In the genomic region with DNA sequence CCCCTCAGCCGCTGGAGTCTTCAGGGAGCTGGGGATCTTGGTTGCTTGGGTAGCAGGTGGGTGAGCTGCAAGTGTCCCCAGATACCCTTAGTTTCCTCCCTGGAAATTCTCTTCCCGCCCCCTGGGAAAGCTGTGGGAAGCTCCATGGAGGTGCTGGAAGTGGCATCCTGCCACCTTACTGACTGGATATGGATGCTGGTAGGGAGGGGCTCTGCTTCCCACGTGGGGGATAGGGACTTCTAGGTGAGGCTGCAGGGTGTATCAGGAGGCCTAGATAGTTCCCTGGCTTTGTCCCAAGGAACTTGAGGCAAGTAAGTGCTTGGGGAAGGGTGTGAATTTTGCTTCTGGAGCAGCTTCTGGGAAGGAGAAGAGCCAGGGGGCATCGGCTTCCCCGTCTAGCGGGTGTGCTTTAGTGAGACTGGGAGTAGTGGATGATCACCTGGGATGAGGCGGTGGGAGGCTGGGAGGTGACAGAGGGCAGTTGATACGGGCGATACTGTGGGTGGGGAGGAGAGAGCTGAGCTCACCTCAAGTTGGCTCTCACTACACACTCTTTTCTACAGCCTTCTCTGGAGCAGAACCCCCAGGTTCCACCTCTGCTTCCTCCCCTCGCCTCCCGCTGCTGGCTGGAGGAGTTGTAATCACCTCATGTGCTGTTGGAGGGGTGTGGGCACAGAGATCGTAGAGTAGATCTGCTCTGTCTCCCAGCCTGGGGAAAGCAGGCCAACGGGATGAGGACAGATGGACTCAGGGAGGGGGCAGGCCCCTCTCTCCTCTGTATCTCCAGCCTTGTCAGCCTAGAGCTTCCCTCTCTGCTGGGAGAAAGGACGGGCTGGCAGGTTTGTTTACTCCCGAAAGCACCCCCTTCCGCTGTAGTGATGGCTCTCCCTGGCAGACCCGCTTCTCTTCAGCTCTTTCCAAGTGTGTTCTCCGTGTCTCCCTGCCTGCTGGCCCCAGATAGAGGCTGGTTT, we compare ENCODE assay signal across 1 cellular context.
TF ChIP-seq lines count a peak whose summit lies in the region.

No MANE protein-coding gene starts in this region.

TF ChIP-seq in K562, 482 proteins besides CTCF, POLR2A, EP300 and RAD21 (continued from another document):
- TF ChIP-seq SAP30 (IDR thresholded peaks at IDR 0.05; ENCODE audit: borderline replicate concordance, insufficient read depth, low read depth, low read length, poor library complexity, severe bottlenecking) (peak; percentile 11), ATF7 (IDR thresholded peaks at IDR 0.05) (peak; percentile 10; the same call in 1 of the 2 replicates), FOXJ3 (CRISPR knock-in tag; IDR thresholded peaks at IDR 0.05) (no peak), ZNF507 (tag; conservative IDR thresholded peaks at IDR 0.05) (no peak), JUND (IDR thresholded peaks at IDR 0.05; ENCODE audit: borderline replicate concordance, low read depth, low read length) (peak; percentile 16; the same call in 1 of the 2 replicates), JUND (tag; IDR thresholded peaks at IDR 0.05; ENCODE audit: borderline replicate concordance, low read depth, low read length) (no peak; the same call in 2 of the 3 replicates), CTBP1 (IDR thresholded peaks at IDR 0.05; ENCODE audit: borderline replicate concordance) (peak; percentile 23; the same call in 1 of the 2 replicates), SNIP1 (IDR thresholded peaks at IDR 0.05; ENCODE audit: low read depth) (no peak), TCF3 (CRISPR knock-in tag; IDR thresholded peaks at IDR 0.05) (0 out of 2 replicates have a peak, but pooled peaks have one; percentile 6), NFIC (IDR thresholded peaks at IDR 0.05) (0 out of 2 replicates have a peak, but pooled peaks have one; percentile 24)
- TF ChIP-seq, protein P1, sequence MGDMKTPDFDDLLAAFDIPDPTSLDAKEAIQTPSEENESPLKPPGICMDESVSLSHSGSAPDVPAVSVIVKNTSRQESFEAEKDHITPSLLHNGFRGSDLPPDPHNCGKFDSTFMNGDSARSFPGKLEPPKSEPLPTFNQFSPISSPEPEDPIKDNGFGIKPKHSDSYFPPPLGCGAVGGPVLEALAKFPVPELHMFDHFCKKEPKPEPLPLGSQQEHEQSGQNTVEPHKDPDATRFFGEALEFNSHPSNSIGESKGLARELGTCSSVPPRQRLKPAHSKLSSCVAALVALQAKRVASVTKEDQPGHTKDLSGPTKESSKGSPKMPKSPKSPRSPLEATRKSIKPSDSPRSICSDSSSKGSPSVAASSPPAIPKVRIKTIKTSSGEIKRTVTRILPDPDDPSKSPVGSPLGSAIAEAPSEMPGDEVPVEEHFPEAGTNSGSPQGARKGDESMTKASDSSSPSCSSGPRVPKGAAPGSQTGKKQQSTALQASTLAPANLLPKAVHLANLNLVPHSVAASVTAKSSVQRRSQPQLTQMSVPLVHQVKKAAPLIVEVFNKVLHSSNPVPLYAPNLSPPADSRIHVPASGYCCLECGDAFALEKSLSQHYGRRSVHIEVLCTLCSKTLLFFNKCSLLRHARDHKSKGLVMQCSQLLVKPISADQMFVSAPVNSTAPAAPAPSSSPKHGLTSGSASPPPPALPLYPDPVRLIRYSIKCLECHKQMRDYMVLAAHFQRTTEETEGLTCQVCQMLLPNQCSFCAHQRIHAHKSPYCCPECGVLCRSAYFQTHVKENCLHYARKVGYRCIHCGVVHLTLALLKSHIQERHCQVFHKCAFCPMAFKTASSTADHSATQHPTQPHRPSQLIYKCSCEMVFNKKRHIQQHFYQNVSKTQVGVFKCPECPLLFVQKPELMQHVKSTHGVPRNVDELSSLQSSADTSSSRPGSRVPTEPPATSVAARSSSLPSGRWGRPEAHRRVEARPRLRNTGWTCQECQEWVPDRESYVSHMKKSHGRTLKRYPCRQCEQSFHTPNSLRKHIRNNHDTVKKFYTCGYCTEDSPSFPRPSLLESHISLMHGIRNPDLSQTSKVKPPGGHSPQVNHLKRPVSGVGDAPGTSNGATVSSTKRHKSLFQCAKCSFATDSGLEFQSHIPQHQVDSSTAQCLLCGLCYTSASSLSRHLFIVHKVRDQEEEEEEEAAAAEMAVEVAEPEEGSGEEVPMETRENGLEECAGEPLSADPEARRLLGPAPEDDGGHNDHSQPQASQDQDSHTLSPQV (IDR thresholded peaks at IDR 0.05), result peak; percentile 27; the same call in 1 of the 2 replicates
- TF ChIP-seq, protein P2, sequence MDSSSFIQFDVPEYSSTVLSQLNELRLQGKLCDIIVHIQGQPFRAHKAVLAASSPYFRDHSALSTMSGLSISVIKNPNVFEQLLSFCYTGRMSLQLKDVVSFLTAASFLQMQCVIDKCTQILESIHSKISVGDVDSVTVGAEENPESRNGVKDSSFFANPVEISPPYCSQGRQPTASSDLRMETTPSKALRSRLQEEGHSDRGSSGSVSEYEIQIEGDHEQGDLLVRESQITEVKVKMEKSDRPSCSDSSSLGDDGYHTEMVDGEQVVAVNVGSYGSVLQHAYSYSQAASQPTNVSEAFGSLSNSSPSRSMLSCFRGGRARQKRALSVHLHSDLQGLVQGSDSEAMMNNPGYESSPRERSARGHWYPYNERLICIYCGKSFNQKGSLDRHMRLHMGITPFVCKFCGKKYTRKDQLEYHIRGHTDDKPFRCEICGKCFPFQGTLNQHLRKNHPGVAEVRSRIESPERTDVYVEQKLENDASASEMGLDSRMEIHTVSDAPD (CRISPR knock-in tag; IDR thresholded peaks at IDR 0.05), result no peak
